In genomic region chr1:246497331-246497915, GRCh38 we compare ENCODE assay signal across 10 cellular contexts. TPM values are rescaled to one million over a fixed set of nuclear protein-coding genes. Genes with fewer than 3 reads are reported as not detected.
DNase-seq lines count a peak whose midpoint lies in the region; ATAC-seq and TF ChIP-seq lines count a peak whose summit lies in the region.
"Had no signal": no experiment of that assay in that cellular context is flagged by ENCODE, and none has a peak within 500 bp of the region (broad histone marks: within the 10 kb centered on the region; RNA-seq: fewer than 3 reads in every experiment).

No MANE protein-coding gene starts in this region.

- H3K9me3 Mint-ChIP-seq in CD4-positive, alpha-beta memory T cell = peaks cover 0 to 5% (median 0%) of the 10 kb centered on the region in 8 donors

- peak in 4 of 5 donors; percentile 59 to 71 (median 68) for DNase-seq in CD4-positive, alpha-beta memory T cell
- DNase-seq in HL-60 (ENCODE audit: low read depth in 1 of 2, low spot score in 1 of 2) (peak in 1 of 2 experiments; percentile 50), NCI-H82 (lab: John Stamatoyannopoulos, UW) (peak; percentile 92), brain microvascular endothelial cell (peak; percentile 39), left lung (no peak), upper lobe of right lung (no peak)

- H3K4me1 ChIP-seq in CD4-positive, alpha-beta memory T cell (ENCODE audit: insufficient read depth, low read length) = no peaks in the 10 kb centered on the region
- peaks cover 0 to 6% of the 10 kb centered on the region in 2 donors for H3K4me1 ChIP-seq in left lung
- no peaks in the 10 kb centered on the region for H3K4me1 ChIP-seq in upper lobe of right lung

- peaks cover 13 to 27% (median 15%) of the 10 kb centered on the region in 4 donors for H3K4me1 Mint-ChIP-seq in CD4-positive, alpha-beta memory T cell

- ATAC-seq in GM18519 (IDR thresholded peaks at IDR 0.05; ENCODE audit: low FRiP score, unreplicated experiment) (peak; percentile 50), left lung (peak; percentile 69), upper lobe of right lung (peak; percentile 79), GM19328 (IDR thresholded peaks at IDR 0.05; ENCODE audit: unreplicated experiment) (no peak)

- no peak overlapping the region for H3K27ac ChIP-seq in CD4-positive, alpha-beta memory T cell (ENCODE audit: low read depth, low read length)
- H3K27ac ChIP-seq in HL-60 (replicated peaks) (no peak overlapping the region), brain microvascular endothelial cell (no peak overlapping the region), left lung (no peak overlapping the region), upper lobe of right lung (no peak overlapping the region)
- H3K27ac ChIP-seq: SJSA1, skin epidermis had no signal

- TF ChIP-seq CTCF in HL-60 (IDR thresholded peaks at IDR 0.05; ENCODE audit: insufficient read depth, low read length) (peak; percentile 50), brain microvascular endothelial cell (IDR thresholded peaks at IDR 0.05; ENCODE audit: low read depth, low read length, missing control alignments) (peak; percentile 54), left lung (IDR thresholded peaks at IDR 0.05) (peak; percentile 67 to 68), upper lobe of right lung (IDR thresholded peaks at IDR 0.05) (peak; percentile 78)

- no peaks in the 10 kb centered on the region for H3K9me3 ChIP-seq in CD4-positive, alpha-beta memory T cell (ENCODE audit: control insufficient read depth in 1 of 2, low read length in 2 of 2)
- H3K9me3 ChIP-seq in left lung = no peaks in the 10 kb centered on the region
- H3K9me3 ChIP-seq in upper lobe of right lung = no peaks in the 10 kb centered on the region
- H3K9me3 ChIP-seq: SJSA1 had no signal

- in situ Hi-C loops in brain microvascular endothelial cell (cut with HindIII; ENCODE audit: low pct_ligation_motif_present, low sequenced_read_pairs) = no loop called here

- no peak overlapping the region for H3K4me3 Mint-ChIP-seq in CD4-positive, alpha-beta memory T cell

- no peaks in the 10 kb centered on the region for H3K27me3 ChIP-seq in CD4-positive, alpha-beta memory T cell (ENCODE audit: insufficient read depth, low read length)
- H3K27me3 ChIP-seq in HL-60 (ENCODE audit: insufficient read depth, poor library complexity, severe bottlenecking) (no peaks in the 10 kb centered on the region), brain microvascular endothelial cell (replicated peaks) (no peaks in the 10 kb centered on the region), left lung (no peaks in the 10 kb centered on the region), upper lobe of right lung (no peaks in the 10 kb centered on the region)
- H3K27me3 ChIP-seq: SJSA1 had no signal

- intact Hi-C loops in CD4-positive, alpha-beta memory T cell (cut with micrococcal nuclease) = loop anchor here (1.0 to 5.0 kb wide), 4 partner anchors 10 to 475 kb away; partner anchors contain the start of gene SMYD3
- intact Hi-C loops in left lung (cut with DNase I) (loop anchor here in 1 of 2 donors (5.0 kb wide), 2 partner anchors 200 to 255 kb away; no protein-coding TSS in a partner anchor), upper lobe of right lung (cut with DNase I) (no loop called here)

- no peaks in the 10 kb centered on the region for H3K27me3 Mint-ChIP-seq in CD4-positive, alpha-beta memory T cell

- H3K36me3 ChIP-seq in CD4-positive, alpha-beta memory T cell (ENCODE audit: insufficient read depth, low read length) = no peaks in the 10 kb centered on the region
- H3K36me3 ChIP-seq in brain microvascular endothelial cell (replicated peaks) = no peaks in the 10 kb centered on the region
- no peaks in the 10 kb centered on the region for H3K36me3 ChIP-seq in left lung
- H3K36me3 ChIP-seq in upper lobe of right lung = no peaks in the 10 kb centered on the region
- H3K36me3 ChIP-seq: SJSA1 had no signal

- POLR2A ChIA-PET in CD4-positive, alpha-beta memory T cell (lab: Charles Lee; ENCODE audit: partially characterized antibody) = no interaction called here

- no peak overlapping the region for H3K4me3 ChIP-seq in CD4-positive, alpha-beta memory T cell (ENCODE audit: low read length in 2 of 2)
- H3K4me3 ChIP-seq in HL-60 (replicated peaks; ENCODE audit: insufficient read depth, low read length) (no peak overlapping the region), brain microvascular endothelial cell (ENCODE audit: low read depth, low read length) (no peak overlapping the region), left lung (no peak overlapping the region), upper lobe of right lung (no peak overlapping the region)
- H3K4me3 ChIP-seq: SJSA1, skin epidermis had no signal

- no peaks in the 10 kb centered on the region for H3K36me3 Mint-ChIP-seq in CD4-positive, alpha-beta memory T cell

- H3K27ac Mint-ChIP-seq in CD4-positive, alpha-beta memory T cell = peak overlapping the region in 3 of 7 donors; percentile 26 to 79 (median 60)

- CTCF ChIA-PET in CD4-positive, alpha-beta memory T cell (lab: Charles Lee; ENCODE audit: partially characterized antibody) = interaction anchor here (0.7 to 1.9 kb wide), 15 partner anchors 10 to 382 kb away, joined by 3 to 20 read pairs (median 4); partner anchors contain the start of gene SMYD3

RNA-seq across cellular contexts. Expression of gene SMYD3, which starts 9.7 kb away (rescaled TPM):
- total RNA-seq in CD4-positive, alpha-beta memory T cell = 10 to 100 TPM; 19.5 to 19.7 TPM
- polyA plus RNA-seq in CD4-positive, alpha-beta memory T cell = 10 to 100 TPM; 26.0 to 28.9 TPM
- total RNA-seq in left lung (10 to 100 TPM; 29.9 to 35.1 TPM), upper lobe of right lung (27.2 TPM)

Comparison
In these comparisons a context has a peak if more than half of its experiments do, and no peak if none do; other contexts are left out.
1. DNase-seq: peak in CD4-positive, alpha-beta memory T cell (4 of 5), NCI-H82 (single experiment) and brain microvascular endothelial cell (single experiment); none in left lung (0 of 2) and upper lobe of right lung (single experiment).
2. Peak in every context shown above with its lines, with median percentiles within 50 percentile points of each other: CTCF ChIP-seq.